In genomic region chr9:114334490-114334889, GRCh38 we compare ENCODE assay signal across 1 cellular context.
TF ChIP-seq lines count a peak whose summit lies in the region.

No MANE protein-coding gene starts in this region.

TF ChIP-seq in GM23338, 12 proteins besides CTCF, POLR2A, EP300 and RAD21 (continued from another document):
- TF ChIP-seq ETS1 (IDR thresholded peaks at IDR 0.05) = no peak
- TF ChIP-seq ZNF462 (CRISPR knock-in tag; IDR thresholded peaks at IDR 0.05) = no peak
